ENCODE assay signal across 21 cellular contexts in the genomic region with DNA sequence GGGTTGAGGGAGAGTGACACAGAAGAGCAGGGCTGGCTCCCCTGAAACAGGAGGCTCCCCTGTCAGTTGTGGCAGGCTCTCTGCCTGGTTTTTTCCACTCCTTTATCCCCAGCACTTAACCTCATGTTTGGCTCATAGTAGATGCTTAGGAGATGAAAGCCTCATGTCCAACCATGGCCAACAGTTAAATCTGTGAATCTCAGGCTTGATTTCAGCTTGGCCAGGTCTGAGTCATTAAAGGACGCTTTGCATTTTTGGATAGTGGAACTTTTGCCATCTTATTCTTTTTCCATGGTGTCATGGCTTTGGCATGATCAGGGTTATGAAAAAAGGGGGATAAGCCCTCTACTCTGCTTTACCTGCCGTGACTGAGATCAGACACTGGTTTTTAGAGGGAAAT.
DNase-seq lines count a peak whose midpoint lies in the region; ATAC-seq and TF ChIP-seq lines count a peak whose summit lies in the region.
"Had no signal": no experiment of that assay in that cellular context is flagged by ENCODE, and none has a peak within 500 bp of the region (broad histone marks: within the 10 kb centered on the region; RNA-seq: fewer than 3 reads in every experiment).

No MANE protein-coding gene starts in this region.

- H2BK120ac ChIP-seq in mesenchymal stem cell (ENCODE audit: low read depth, low read length) = no peak overlapping the region

- peak overlapping the region; percentile 28 for H3K9ac ChIP-seq in mesenchymal stem cell (ENCODE audit: low read length)
- H3K9ac ChIP-seq: SK-N-SH had no signal

- H3K27me3 ChIP-seq in heart left ventricle (no peaks in the 10 kb centered on the region), esophagus muscularis mucosa (no peaks in the 10 kb centered on the region), mesenchymal stem cell (ENCODE audit: control insufficient read depth in 1 of 2, insufficient read depth in 1 of 2, low read length in 2 of 2) (peaks cover 0 to 20% of the 10 kb centered on the region in 2 experiments)
- H3K27me3 ChIP-seq: right lobe of liver, upper lobe of right lung had no signal

- no peak overlapping the region for H4K91ac ChIP-seq in mesenchymal stem cell (ENCODE audit: low read length)

- H3K4me2 ChIP-seq in mesenchymal stem cell (ENCODE audit: low read length, poor library complexity, severe bottlenecking) = no peak overlapping the region
- H3K4me2 ChIP-seq: SK-N-SH had no signal

- no peak overlapping the region for H2AK5ac ChIP-seq in mesenchymal stem cell (ENCODE audit: low read length, severe bottlenecking)

- H2BK12ac ChIP-seq in mesenchymal stem cell (ENCODE audit: low read length in 2 of 2) = no peak overlapping the region

- H2AFZ ChIP-seq in mesenchymal stem cell (ENCODE audit: low read depth, low read length) = no peak overlapping the region

- peaks cover 0 to 25% (median 10%) of the 10 kb centered on the region in 12 donors for H3K9me3 ChIP-seq in heart left ventricle
- H3K9me3 ChIP-seq in esophagus muscularis mucosa = peaks cover 0 to 18% (median 7%) of the 10 kb centered on the region in 4 donors
- peaks cover 11% of the 10 kb centered on the region for H3K9me3 ChIP-seq in mesenchymal stem cell (ENCODE audit: control insufficient read depth, low read length)
- H3K9me3 ChIP-seq: lower lobe of right lung, right lobe of liver, SK-N-SH, upper lobe of right lung had no signal

- TF ChIP-seq CTCF in heart left ventricle (IDR thresholded peaks at IDR 0.05) = no peak
- no peak for TF ChIP-seq CTCF in esophagus muscularis mucosa (IDR thresholded peaks at IDR 0.05)

- WGBS in heart left ventricle, 4 donors = 83 to 100% (median 93%) methylated on average over 2 of the region's 2 CpGs
- 50% methylated on average over 2 of the region's 2 CpGs for WGBS in esophagus muscularis mucosa
- WGBS in mesenchymal stem cell = 93% methylated on average over 2 of the region's 2 CpGs

- no peaks in the 10 kb centered on the region for H3K79me1 ChIP-seq in mesenchymal stem cell (replicated peaks; ENCODE audit: low read length, poor library complexity, severe bottlenecking)

- no peak overlapping the region for H3K23ac ChIP-seq in mesenchymal stem cell (ENCODE audit: low read length in 2 of 2)

- no peak overlapping the region for H4K8ac ChIP-seq in mesenchymal stem cell (ENCODE audit: low read length)

- TF ChIP-seq EP300 in esophagus muscularis mucosa (IDR thresholded peaks at IDR 0.05) = no peak

- TF ChIP-seq POLR2A in heart left ventricle (IDR thresholded peaks at IDR 0.05) = no peak
- TF ChIP-seq POLR2A in esophagus muscularis mucosa (IDR thresholded peaks at IDR 0.05; ENCODE audit: low read depth) = no peak

- no peak overlapping the region for H2BK5ac ChIP-seq in mesenchymal stem cell (ENCODE audit: low read depth, low read length, poor library complexity, severe bottlenecking)

- H3K18ac ChIP-seq in mesenchymal stem cell (ENCODE audit: low read depth in 1 of 2, low read length in 2 of 2) = no peak overlapping the region

- no peak overlapping the region for H2BK15ac ChIP-seq in mesenchymal stem cell (ENCODE audit: low read depth, poor library complexity, severe bottlenecking)

- H3K4me3 ChIP-seq in heart left ventricle (no peak overlapping the region), esophagus muscularis mucosa (no peak overlapping the region), mesenchymal stem cell (ENCODE audit: insufficient read depth in 1 of 2, low read depth in 1 of 2, low read length in 2 of 2) (no peak overlapping the region)
- H3K4me3 ChIP-seq: lower lobe of right lung, right lobe of liver, upper lobe of right lung had no signal

- peaks cover 4 to 76% (median 42%) of the 10 kb centered on the region in 12 donors for H3K4me1 ChIP-seq in heart left ventricle
- peaks cover 60 to 77% (median 68%) of the 10 kb centered on the region in 4 donors for H3K4me1 ChIP-seq in esophagus muscularis mucosa
- H3K4me1 ChIP-seq in mesenchymal stem cell (ENCODE audit: control insufficient read depth, insufficient read depth, low read depth, low read length) = no peaks in the 10 kb centered on the region
- H3K4me1 ChIP-seq: lower lobe of right lung had no signal

- H3K4ac ChIP-seq in mesenchymal stem cell (ENCODE audit: low read depth in 1 of 2, low read length in 2 of 2) = no peak overlapping the region

- intact Hi-C loops in heart left ventricle (cut with DNase I) = loop anchor here in 5 of 10 donors (5.0 to 10.0 kb wide), 5 partner anchors 67 to 195 kb away; partner anchors contain the start of gene CACNA1C (in 1 of the 5)
- intact Hi-C loops in left ventricle myocardium superior (cut with micrococcal nuclease) = no loop called here
- intact Hi-C loops in esophagus muscularis mucosa (cut with DNase I) = no loop called here

- H3K14ac ChIP-seq in mesenchymal stem cell (ENCODE audit: low read length in 2 of 2) = no peak overlapping the region

- no peak for ATAC-seq in heart left ventricle
- ATAC-seq in left ventricle myocardium superior = no peak
- no peak for ATAC-seq in GM18873 (IDR thresholded peaks at IDR 0.05; ENCODE audit: low FRiP score, unreplicated experiment)
- ATAC-seq: naive thymus-derived CD4-positive, alpha-beta T cell; Panc1 had no signal

- no peak for DNase-seq in heart left ventricle
- no peak for DNase-seq in left ventricle myocardium superior
- no peak for DNase-seq in esophagus muscularis mucosa (ENCODE audit: extremely low spot score)
- no peak for DNase-seq in mesenchymal stem cell
- no peak for DNase-seq in NCI-H510A treated with DMSO at 0.1 percent for 48 hours (lab: John Stamatoyannopoulos, UW)
- no peak for DNase-seq in NCI-H2107 treated with DMSO at 0.1 percent for 48 hours (lab: John Stamatoyannopoulos, UW; ENCODE audit: unreplicated experiment)
- DNase-seq in activated effector memory CD4-positive, alpha-beta T cell treated with anti-CD3 and anti-CD28 coated beads, Interleukin-2, amount 50 U/mL, for 16 hours = no peak
- DNase-seq: activated B cell treated with CpG ODN at 0.5 μM for 24 hours; activated CD4-positive, alpha-beta memory T cell treated with anti-CD3 and anti-CD28 coated beads, Interleukin-2, amount 10 ng/mL, durations not matched to agents 7 days and 5 days; activated T-cell treated with anti-CD3 and anti-CD28 coated beads, Interleukin-2, amount 50 U/mL, for 24 hours; C1 segment of cervical spinal cord; H9; immature natural killer cell; lower lobe of right lung; naive thymus-derived CD4-positive, alpha-beta T cell; right lobe of liver; SK-N-SH; stimulated activated naive CD4-positive, alpha-beta T cell treated with Interleukin-2 at 50 U/mL for 16 hours; upper lobe of right lung had no signal

- H3K36me3 ChIP-seq in heart left ventricle (peaks cover 0 to 9% (median 0%) of the 10 kb centered on the region in 9 donors), esophagus muscularis mucosa (no peaks in the 10 kb centered on the region), mesenchymal stem cell (ENCODE audit: control insufficient read depth in 1 of 2, insufficient read depth in 2 of 2, low read depth in 1 of 2, low read length in 2 of 2) (peaks cover 0 to 3% of the 10 kb centered on the region in 2 experiments)
- H3K36me3 ChIP-seq: lower lobe of right lung, right lobe of liver, upper lobe of right lung had no signal

- H3K27ac ChIP-seq in heart left ventricle = peak overlapping the region in 8 of 12 donors; percentile 19 to 74 (median 40)
- peak overlapping the region; percentile 68 to 79 (median 74) for H3K27ac ChIP-seq in esophagus muscularis mucosa (replicated peaks in 1 of 4)
- no peak overlapping the region for H3K27ac ChIP-seq in mesenchymal stem cell (ENCODE audit: low read length, poor library complexity, severe bottlenecking)
- H3K27ac ChIP-seq: lower lobe of right lung, upper lobe of right lung had no signal
